ENCODE assay signal across 10 cellular contexts in genomic region chr2:68362749-68363148, GRCh38. TPM values are rescaled to one million over a fixed set of nuclear protein-coding genes. Genes with fewer than 3 reads are reported as not detected.
A peak's percentile ranks its signal among the peaks of the same experiment; 100 is the strongest.
DNase-seq lines count a peak whose midpoint lies in the region; ATAC-seq and TF ChIP-seq lines count a peak whose summit lies in the region.
"Had no signal": no experiment of that assay in that cellular context is flagged by ENCODE, and none has a peak within 500 bp of the region (broad histone marks: within the 10 kb centered on the region; RNA-seq: fewer than 3 reads in every experiment).

No MANE protein-coding gene starts in this region.

- H3K4me1 ChIP-seq in Loucy (ENCODE audit: insufficient read depth, low read length, poor library complexity, severe bottlenecking) (peaks cover 7% of the 10 kb centered on the region), neuronal stem cell (ENCODE audit: control insufficient read depth in 2 of 2, insufficient read depth in 1 of 2, low read depth in 1 of 2, low read length in 2 of 2) (no peaks in the 10 kb centered on the region)

- H3K4me2 ChIP-seq in Loucy (ENCODE audit: low read depth, low read length, poor library complexity, severe bottlenecking), result peak overlapping the region; percentile 47
- no peak overlapping the region for H3K4me2 ChIP-seq in neuronal stem cell (ENCODE audit: insufficient read depth, low read length, poor library complexity, severe bottlenecking)

- WGBS in neuronal stem cell (ENCODE audit: extremely low coverage in 2 of 2, insufficient read length in 2 of 2, insufficient replicate concordance in 1 of 2), 2 donors, result no CpG with 5 or more reads among the region's 7 CpGs

- H3K9me3 Mint-ChIP-seq in activated T-helper 17 cell treated with anti-CD3 and anti-CD28 coated beads, Interleukin-2, amount 50 U/mL, for 72 hours, result no peaks in the 10 kb centered on the region
- H3K9me3 Mint-ChIP-seq: naive thymus-derived CD4-positive, alpha-beta T cell had no signal

- no peak for TF ChIP-seq POLR2A in GM18505 (IDR thresholded peaks at IDR 0.05; ENCODE audit: borderline replicate concordance, extremely low read depth, insufficient read depth, insufficient read length)

- H2BK12ac ChIP-seq in neuronal stem cell (ENCODE audit: low read length), result no peak overlapping the region

- H3K9me3 ChIP-seq in Loucy (ENCODE audit: insufficient read depth, low read depth, low read length) (no peaks in the 10 kb centered on the region), neuronal stem cell (replicated peaks in 1 of 2; ENCODE audit: control insufficient read depth in 2 of 2, insufficient read depth in 1 of 2, low read depth in 1 of 2, low read length in 2 of 2) (no peaks in the 10 kb centered on the region)
- H3K9me3 ChIP-seq: esophagus muscularis mucosa had no signal

- peak overlapping the region; percentile 60 for H3K4me3 Mint-ChIP-seq in activated T-helper 17 cell treated with anti-CD3 and anti-CD28 coated beads, Interleukin-2, amount 50 U/mL, for 72 hours

- no peak overlapping the region for H2BK120ac ChIP-seq in neuronal stem cell (ENCODE audit: low read depth, low read length)

- peak; percentile 56 for DNase-seq in GF-D8 (lab: John Stamatoyannopoulos, UW)
- DNase-seq in neuronal stem cell (ENCODE audit: low spot score), result no peak
- no peak for DNase-seq in UCSD-AML1 (lab: John Stamatoyannopoulos, UW; ENCODE audit: unreplicated experiment)
- DNase-seq in left ventricle myocardium superior, result no peak
- no peak for DNase-seq in C1 segment of cervical spinal cord (lab: John Stamatoyannopoulos, UW)

- peaks cover 9% of the 10 kb centered on the region for H3K4me1 Mint-ChIP-seq in activated T-helper 17 cell treated with anti-CD3 and anti-CD28 coated beads, Interleukin-2, amount 50 U/mL, for 72 hours

- no peak overlapping the region for H3K18ac ChIP-seq in neuronal stem cell (ENCODE audit: low read length)

- no peak overlapping the region for H3K4ac ChIP-seq in neuronal stem cell (ENCODE audit: low read length)

- no peak overlapping the region for H4K91ac ChIP-seq in neuronal stem cell (ENCODE audit: low read depth, low read length, poor library complexity)

- H3K79me2 ChIP-seq in Loucy (ENCODE audit: insufficient read depth, low read length), result no peaks in the 10 kb centered on the region

- no peak for TF ChIP-seq CTCF in Loucy (conservative IDR thresholded peaks at IDR 0.05; ENCODE audit: low read length)

- H3K36me3 Mint-ChIP-seq in activated T-helper 17 cell treated with anti-CD3 and anti-CD28 coated beads, Interleukin-2, amount 50 U/mL, for 72 hours (ENCODE audit: low read depth), result no peaks in the 10 kb centered on the region
- H3K36me3 Mint-ChIP-seq: naive thymus-derived CD4-positive, alpha-beta T cell had no signal

- H3K4me3 ChIP-seq in Loucy (ENCODE audit: low read length, poor library complexity, severe bottlenecking) (peak overlapping the region; percentile 48), neuronal stem cell (ENCODE audit: low read length in 2 of 2) (no peak overlapping the region)

- H3K27ac ChIP-seq in neuronal stem cell (replicated peaks; ENCODE audit: low read length), result no peak overlapping the region
- H3K27ac ChIP-seq: esophagus muscularis mucosa had no signal

- intact Hi-C loops in left ventricle myocardium superior (cut with micrococcal nuclease), result loop anchor here (5.0 kb wide), 1 partner anchor 80 kb away; no protein-coding TSS in a partner anchor

- no peak for ATAC-seq in activated T-helper 17 cell treated with anti-CD3 and anti-CD28 coated beads, Interleukin-2, amount 50 U/mL, for 72 hours (replicated peaks)
- ATAC-seq in left ventricle myocardium superior (no peak), GM18505 (IDR thresholded peaks at IDR 0.05; ENCODE audit: unreplicated experiment) (no peak)

- H2BK5ac ChIP-seq in neuronal stem cell (ENCODE audit: low read length), result no peak overlapping the region

- H3K27me3 Mint-ChIP-seq in activated T-helper 17 cell treated with anti-CD3 and anti-CD28 coated beads, Interleukin-2, amount 50 U/mL, for 72 hours, result no peaks in the 10 kb centered on the region

- H3K27me3 ChIP-seq in Loucy (ENCODE audit: insufficient read depth, low read length, poor library complexity, severe bottlenecking) (no peaks in the 10 kb centered on the region), neuronal stem cell (ENCODE audit: control insufficient read depth in 3 of 3, insufficient read depth in 3 of 3, low read depth in 1 of 3, low read length in 3 of 3) (no peaks in the 10 kb centered on the region)
- H3K27me3 ChIP-seq: esophagus muscularis mucosa had no signal

- H3K9ac ChIP-seq in Loucy (ENCODE audit: low read depth, low read length, poor library complexity, severe bottlenecking) (peak overlapping the region; percentile 29), neuronal stem cell (ENCODE audit: low read depth, low read length, poor library complexity) (no peak overlapping the region)

- H2AFZ ChIP-seq in Loucy (ENCODE audit: low read length), result peak overlapping the region; percentile 86
- H2AFZ ChIP-seq in neuronal stem cell (ENCODE audit: low read length), result peak overlapping the region; percentile 86

- H4K20me1 ChIP-seq in Loucy (ENCODE audit: insufficient read depth, low read length, poor library complexity, severe bottlenecking), result no peaks in the 10 kb centered on the region

- no peaks in the 10 kb centered on the region for H3K9me2 ChIP-seq in Loucy (replicated peaks; ENCODE audit: low read depth, low read length)

- no peak overlapping the region for H2BK15ac ChIP-seq in neuronal stem cell (ENCODE audit: low read length)

- H3K14ac ChIP-seq in neuronal stem cell (ENCODE audit: low read length), result no peak overlapping the region

- H2AK5ac ChIP-seq in neuronal stem cell (ENCODE audit: low read depth, low read length), result no peak overlapping the region

- no peaks in the 10 kb centered on the region for H3F3A ChIP-seq in Loucy (ENCODE audit: low read depth)

- no peak overlapping the region for H4K8ac ChIP-seq in neuronal stem cell (ENCODE audit: low read depth, low read length)

- no peaks in the 10 kb centered on the region for H3K79me1 ChIP-seq in neuronal stem cell (ENCODE audit: low read depth, low read length)

- no peak overlapping the region for H3K23ac ChIP-seq in neuronal stem cell (ENCODE audit: low read depth, low read length, poor library complexity)

- H3K36me3 ChIP-seq in Loucy (ENCODE audit: insufficient read depth, low read length) (no peaks in the 10 kb centered on the region), neuronal stem cell (replicated peaks in 1 of 2; ENCODE audit: control insufficient read depth in 2 of 2, insufficient read depth in 2 of 2, low read length in 2 of 2) (no peaks in the 10 kb centered on the region)
- H3K36me3 ChIP-seq: esophagus muscularis mucosa had no signal

- H3K27ac Mint-ChIP-seq in activated T-helper 17 cell treated with anti-CD3 and anti-CD28 coated beads, Interleukin-2, amount 50 U/mL, for 72 hours, result no peak overlapping the region

RNA-seq across cellular contexts. Expression of gene PLEK, which starts 2.3 kb away (rescaled TPM):
- total RNA-seq in activated T-helper 17 cell treated with anti-CD3 and anti-CD28 coated beads, Interleukin-2, amount 50 U/mL, for 72 hours, result 1 to 10 TPM; 1.0 to 2.7 TPM
- polyA plus RNA-seq in neuronal stem cell (2013, experiment 1 of 2), result 0.01 TPM
- 0.04 TPM for polyA plus RNA-seq in neuronal stem cell (2013, experiment 2 of 2)
- 4.1 TPM for total RNA-seq in left ventricle myocardium superior

RNA-seq across cellular contexts. Expression of gene CNRIP1, which starts 43.0 kb away (rescaled TPM):
- total RNA-seq in activated T-helper 17 cell treated with anti-CD3 and anti-CD28 coated beads, Interleukin-2, amount 50 U/mL, for 72 hours, result not detected
- polyA plus RNA-seq in neuronal stem cell (2013, experiment 1 of 2), result 5.9 TPM
- 5.9 TPM for polyA plus RNA-seq in neuronal stem cell (2013, experiment 2 of 2)
- 11.1 TPM for total RNA-seq in left ventricle myocardium superior
- polyA plus RNA-seq: naive thymus-derived CD4-positive, alpha-beta T cell had no signal

Comparison
In these comparisons a context has a peak if more than half of its experiments do, and no peak if none do; other contexts are left out.
1. RNA of gene CNRIP1, which starts 43.0 kb away (total RNA-seq): 11.1 TPM in left ventricle myocardium superior (single experiment); not detected in activated T-helper 17 cell treated with anti-CD3 and anti-CD28 coated beads, Interleukin-2, amount 50 U/mL, for 72 hours; every median in the first group is over 10 times any median in the second.